1 cellular context compared by ENCODE assay signal in genomic region chr4:84691170-84691691, GRCh38.
TF ChIP-seq lines count a peak whose summit lies in the region.

No MANE protein-coding gene starts in this region.

TF ChIP-seq in GM23338, 12 proteins besides CTCF, POLR2A, EP300 and RAD21 (continued from another document):
- TF ChIP-seq, protein P1, sequence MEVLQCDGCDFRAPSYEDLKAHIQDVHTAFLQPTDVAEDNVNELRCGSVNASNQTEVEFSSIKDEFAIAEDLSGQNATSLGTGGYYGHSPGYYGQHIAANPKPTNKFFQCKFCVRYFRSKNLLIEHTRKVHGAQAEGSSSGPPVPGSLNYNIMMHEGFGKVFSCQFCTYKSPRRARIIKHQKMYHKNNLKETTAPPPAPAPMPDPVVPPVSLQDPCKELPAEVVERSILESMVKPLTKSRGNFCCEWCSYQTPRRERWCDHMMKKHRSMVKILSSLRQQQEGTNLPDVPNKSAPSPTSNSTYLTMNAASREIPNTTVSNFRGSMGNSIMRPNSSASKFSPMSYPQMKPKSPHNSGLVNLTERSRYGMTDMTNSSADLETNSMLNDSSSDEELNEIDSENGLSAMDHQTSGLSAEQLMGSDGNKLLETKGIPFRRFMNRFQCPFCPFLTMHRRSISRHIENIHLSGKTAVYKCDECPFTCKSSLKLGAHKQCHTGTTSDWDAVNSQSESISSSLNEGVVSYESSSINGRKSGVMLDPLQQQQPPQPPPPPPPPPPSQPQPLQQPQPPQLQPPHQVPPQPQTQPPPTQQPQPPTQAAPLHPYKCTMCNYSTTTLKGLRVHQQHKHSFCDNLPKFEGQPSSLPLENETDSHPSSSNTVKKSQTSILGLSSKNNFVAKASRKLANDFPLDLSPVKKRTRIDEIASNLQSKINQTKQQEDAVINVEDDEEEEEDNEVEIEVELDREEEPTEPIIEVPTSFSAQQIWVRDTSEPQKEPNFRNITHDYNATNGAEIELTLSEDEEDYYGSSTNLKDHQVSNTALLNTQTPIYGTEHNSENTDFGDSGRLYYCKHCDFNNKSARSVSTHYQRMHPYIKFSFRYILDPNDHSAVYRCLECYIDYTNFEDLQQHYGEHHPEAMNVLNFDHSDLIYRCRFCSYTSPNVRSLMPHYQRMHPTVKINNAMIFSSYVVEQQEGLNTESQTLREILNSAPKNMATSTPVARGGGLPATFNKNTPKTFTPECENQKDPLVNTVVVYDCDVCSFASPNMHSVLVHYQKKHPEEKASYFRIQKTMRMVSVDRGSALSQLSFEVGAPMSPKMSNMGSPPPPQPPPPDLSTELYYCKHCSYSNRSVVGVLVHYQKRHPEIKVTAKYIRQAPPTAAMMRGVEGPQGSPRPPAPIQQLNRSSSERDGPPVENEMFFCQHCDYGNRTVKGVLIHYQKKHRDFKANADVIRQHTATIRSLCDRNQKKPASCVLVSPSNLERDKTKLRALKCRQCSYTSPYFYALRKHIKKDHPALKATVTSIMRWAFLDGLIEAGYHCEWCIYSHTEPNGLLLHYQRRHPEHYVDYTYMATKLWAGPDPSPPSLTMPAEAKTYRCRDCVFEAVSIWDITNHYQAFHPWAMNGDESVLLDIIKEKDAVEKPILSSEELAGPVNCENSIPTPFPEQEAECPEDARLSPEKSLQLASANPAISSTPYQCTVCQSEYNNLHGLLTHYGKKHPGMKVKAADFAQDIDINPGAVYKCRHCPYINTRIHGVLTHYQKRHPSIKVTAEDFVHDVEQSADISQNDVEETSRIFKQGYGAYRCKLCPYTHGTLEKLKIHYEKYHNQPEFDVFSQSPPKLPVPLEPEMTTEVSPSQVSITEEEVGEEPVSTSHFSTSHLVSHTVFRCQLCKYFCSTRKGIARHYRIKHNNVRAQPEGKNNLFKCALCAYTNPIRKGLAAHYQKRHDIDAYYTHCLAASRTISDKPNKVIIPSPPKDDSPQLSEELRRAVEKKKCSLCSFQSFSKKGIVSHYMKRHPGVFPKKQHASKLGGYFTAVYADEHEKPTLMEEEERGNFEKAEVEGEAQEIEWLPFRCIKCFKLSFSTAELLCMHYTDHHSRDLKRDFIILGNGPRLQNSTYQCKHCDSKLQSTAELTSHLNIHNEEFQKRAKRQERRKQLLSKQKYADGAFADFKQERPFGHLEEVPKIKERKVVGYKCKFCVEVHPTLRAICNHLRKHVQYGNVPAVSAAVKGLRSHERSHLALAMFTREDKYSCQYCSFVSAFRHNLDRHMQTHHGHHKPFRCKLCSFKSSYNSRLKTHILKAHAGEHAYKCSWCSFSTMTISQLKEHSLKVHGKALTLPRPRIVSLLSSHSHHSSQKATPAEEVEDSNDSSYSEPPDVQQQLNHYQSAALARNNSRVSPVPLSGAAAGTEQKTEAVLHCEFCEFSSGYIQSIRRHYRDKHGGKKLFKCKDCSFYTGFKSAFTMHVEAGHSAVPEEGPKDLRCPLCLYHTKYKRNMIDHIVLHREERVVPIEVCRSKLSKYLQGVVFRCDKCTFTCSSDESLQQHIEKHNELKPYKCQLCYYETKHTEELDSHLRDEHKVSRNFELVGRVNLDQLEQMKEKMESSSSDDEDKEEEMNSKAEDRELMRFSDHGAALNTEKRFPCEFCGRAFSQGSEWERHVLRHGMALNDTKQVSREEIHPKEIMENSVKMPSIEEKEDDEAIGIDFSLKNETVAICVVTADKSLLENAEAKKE (CRISPR knock-in tag; IDR thresholded peaks at IDR 0.05): no peak
- no peak for TF ChIP-seq ETS1 (IDR thresholded peaks at IDR 0.05)
